Comparison of ENCODE assay signal across 22 cellular contexts in the genomic region with DNA sequence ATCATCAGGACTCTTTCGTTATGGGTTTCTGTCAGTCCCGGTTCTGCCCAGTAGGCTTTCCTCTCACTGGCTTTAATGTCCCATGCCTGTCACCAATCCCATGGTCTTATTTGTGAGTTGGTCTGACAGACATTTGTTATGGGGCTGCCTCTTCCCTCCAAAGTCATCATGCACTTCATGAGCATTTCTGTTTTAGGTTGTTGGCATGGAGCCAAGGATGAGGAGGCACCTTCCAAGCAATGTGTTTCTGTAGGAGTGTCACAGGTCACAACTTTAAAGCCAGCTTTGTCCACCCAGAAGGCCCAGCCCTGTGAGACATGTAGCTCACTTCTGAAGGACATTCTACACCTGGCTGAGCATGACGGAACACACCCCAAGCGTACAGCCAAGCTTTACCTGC. TPM values are rescaled to one million over a fixed set of nuclear protein-coding genes. Genes with fewer than 3 reads are reported as not detected.
A peak's percentile ranks its signal among the peaks of the same experiment; 100 is the strongest.
DNase-seq lines count a peak whose midpoint lies in the region; ATAC-seq, FAIRE-seq and TF ChIP-seq lines count a peak whose summit lies in the region.
"Had no signal": no experiment of that assay in that cellular context is flagged by ENCODE, and none has a peak within 500 bp of the region (broad histone marks: within the 10 kb centered on the region; RNA-seq: fewer than 3 reads in every experiment).

No MANE protein-coding gene starts in this region.

- in situ Hi-C loops in IMR-90 (cut with MboI; ENCODE audit: low sequenced_read_pairs): no loop called here
- in situ Hi-C loops in K562 (cut with MboI): no loop called here

- H2BK15ac ChIP-seq in IMR-90 (ENCODE audit: low read depth, low read length): no peak overlapping the region

- no peak overlapping the region for H3K18ac ChIP-seq in IMR-90 (ENCODE audit: low read depth, low read length)

- no peak for DNase-seq in IMR-90
- DNase-seq in K562 (ENCODE audit: extremely low read depth in 1 of 4, low spot score in 3 of 4): peak in 1 of 4 experiments; percentile 7
- no peak for DNase-seq in A172 (ENCODE audit: low spot score)
- DNase-seq in NCI-H774 (lab: John Stamatoyannopoulos, UW): no peak
- DNase-seq: ACHN; BE2C; C1 segment of cervical spinal cord; CD4-positive, CD25-positive, alpha-beta regulatory T cell; CD8-positive, alpha-beta memory T cell; COR-L47; DMS 273 treated with DMSO at 0.1 percent for 48 hours; DMS53; DND-41; EL; GM23248 had no signal

- no peak overlapping the region for H2BK120ac ChIP-seq in IMR-90 (ENCODE audit: low read depth, low read length)

- peaks cover 13 to 33% of the 10 kb centered on the region in 2 experiments for H3K79me1 ChIP-seq in IMR-90 (ENCODE audit: low read depth in 1 of 2, low read length in 2 of 2)

- no peak overlapping the region for H2BK5ac ChIP-seq in IMR-90 (ENCODE audit: low read depth, low read length, poor library complexity, severe bottlenecking)

- H3K9me1 ChIP-seq in IMR-90 (ENCODE audit: insufficient read depth, low read length): no peaks in the 10 kb centered on the region
- H3K9me1 ChIP-seq in K562 (ENCODE audit: control insufficient read depth, insufficient read depth, low read length): no peaks in the 10 kb centered on the region

- no peak for FAIRE-seq in K562 (lab: Jason Lieb, UNC)
- FAIRE-seq: A204.1, GM12878, GM19239 had no signal

- no peak overlapping the region for H3K4me2 ChIP-seq in IMR-90 (ENCODE audit: low read depth, low read length)
- no peak overlapping the region for H3K4me2 ChIP-seq in K562 (ENCODE audit: insufficient read depth, low read length)

- H3K9me3 ChIP-seq in IMR-90 (ENCODE audit: control insufficient read depth, insufficient read depth, low read length) (peaks cover 18% of the 10 kb centered on the region), K562 (replicated peaks; ENCODE audit: control insufficient read depth, insufficient read depth, low read depth, low read length) (peaks cover 18% of the 10 kb centered on the region), mucosa of rectum (ENCODE audit: control insufficient read depth in 2 of 2, low read length in 2 of 2) (peaks cover 45 to 52% of the 10 kb centered on the region in 2 donors)

- no peak for TF ChIP-seq CTCF in IMR-90 (conservative IDR thresholded peaks at IDR 0.05; ENCODE audit: low read depth, low read length)
- TF ChIP-seq CTCF in K562 (IDR thresholded peaks at IDR 0.05 in 2 of 3, conservative IDR thresholded peaks at IDR 0.05 in 1 of 3; ENCODE audit: insufficient read depth in 2 of 3, low read depth in 1 of 3, low read length in 3 of 3): no peak

- POLR2A ChIA-PET in IMR-90 (lab: Charles Lee; ENCODE audit: unreplicated experiment): no interaction called here
- POLR2A ChIA-PET in K562 (lab: Yijun Ruan, JAX): no interaction called here

- no CpG with 5 or more reads among the region's 4 CpGs for WGBS in IMR-90 (ENCODE audit: extremely low coverage in 2 of 2, insufficient read length in 1 of 2), 2 experiments
- WGBS in K562 (ENCODE audit: insufficient coverage, low coverage, missing lambda C conversion rate): 94% methylated on average over 2 of the region's 4 CpGs

- no peak overlapping the region for H3K4me3 ChIP-seq in IMR-90 (ENCODE audit: insufficient read depth, low read depth, low read length)
- H3K4me3 ChIP-seq in K562: no peak overlapping the region
- peak overlapping the region; percentile 10 to 27 for H3K4me3 ChIP-seq in mucosa of rectum (ENCODE audit: low read length in 2 of 2)
- H3K4me3 ChIP-seq: GM12878, GM23248, HAP-1 had no signal

- peaks cover 42% of the 10 kb centered on the region for H3K36me3 ChIP-seq in IMR-90 (ENCODE audit: control insufficient read depth, insufficient read depth, low read length)
- peaks cover 33% of the 10 kb centered on the region for H3K36me3 ChIP-seq in K562 (ENCODE audit: control insufficient read depth, insufficient read depth, low read length)
- H3K36me3 ChIP-seq in mucosa of rectum (ENCODE audit: control insufficient read depth in 2 of 2, insufficient read depth in 2 of 2, low read length in 2 of 2): peaks cover 46 to 60% of the 10 kb centered on the region in 2 donors

- no peaks in the 10 kb centered on the region for H4K20me1 ChIP-seq in IMR-90 (ENCODE audit: insufficient read depth, low read length)
- no peaks in the 10 kb centered on the region for H4K20me1 ChIP-seq in K562 (replicated peaks; ENCODE audit: control insufficient read depth, insufficient read depth, low read length)

- ATAC-seq in IMR-90 (ENCODE audit: low read depth): no peak
- ATAC-seq in K562: no peak
- no peak for ATAC-seq in GM19324 (IDR thresholded peaks at IDR 0.05; ENCODE audit: low FRiP score, unreplicated experiment)
- ATAC-seq: GM12878 had no signal

- H3K27me3 ChIP-seq in IMR-90 (ENCODE audit: control insufficient read depth, insufficient read depth, low read length) (no peaks in the 10 kb centered on the region), K562 (ENCODE audit: control insufficient read depth in 2 of 2, insufficient read depth in 2 of 2, low read length in 2 of 2) (no peaks in the 10 kb centered on the region), mucosa of rectum (ENCODE audit: control insufficient read depth in 2 of 2, insufficient read depth in 2 of 2, low read length in 2 of 2) (no peaks in the 10 kb centered on the region)
- H3K27me3 ChIP-seq: BE2C had no signal

- no TSS peak for BruUV-seq in IMR-90 (replicated peaks; lab: Mats Ljungman, UMichigan)
- no TSS peak for BruUV-seq in K562 (replicated peaks; lab: Mats Ljungman, UMichigan)

- no peak overlapping the region for H3K27ac ChIP-seq in IMR-90 (ENCODE audit: insufficient read depth, low read length)
- no peak overlapping the region for H3K27ac ChIP-seq in K562 (ENCODE audit: extremely low read depth, low read depth, low read length)
- no peak overlapping the region for H3K27ac ChIP-seq in mucosa of rectum (ENCODE audit: low read depth in 2 of 2, low read length in 2 of 2)
- H3K27ac ChIP-seq: GM23248 had no signal

- TF ChIP-seq RAD21 in IMR-90 (IDR thresholded peaks at IDR 0.05; ENCODE audit: low read length): no peak
- TF ChIP-seq RAD21 in K562 (CRISPR knock-in tag; conservative IDR thresholded peaks at IDR 0.05 in 1 of 2, IDR thresholded peaks at IDR 0.05 in 1 of 2): no peak

- H2BK20ac ChIP-seq in IMR-90 (ENCODE audit: low read depth, low read length): no peak overlapping the region

- H2AK5ac ChIP-seq in IMR-90 (ENCODE audit: low read depth, low read length): no peak overlapping the region

- no peak overlapping the region for H4K8ac ChIP-seq in IMR-90 (ENCODE audit: low read depth in 2 of 2, low read length in 2 of 2)

- no peaks in the 10 kb centered on the region for H3K4me1 ChIP-seq in IMR-90 (ENCODE audit: control insufficient read depth, insufficient read depth, low read length)
- no peaks in the 10 kb centered on the region for H3K4me1 ChIP-seq in K562 (replicated peaks in 1 of 2; ENCODE audit: control insufficient read depth in 2 of 2, insufficient read depth in 2 of 2, low read length in 2 of 2)
- H3K4me1 ChIP-seq in mucosa of rectum (ENCODE audit: control insufficient read depth in 2 of 2, insufficient read depth in 2 of 2, low read length in 2 of 2): no peaks in the 10 kb centered on the region
- H3K4me1 ChIP-seq: BE2C, HAP-1 had no signal

- H2AK9ac ChIP-seq in IMR-90 (replicated peaks; ENCODE audit: low read depth, low read length, poor library complexity): no peak overlapping the region

- H4K91ac ChIP-seq in IMR-90 (ENCODE audit: insufficient read depth, low read depth, low read length): no peak overlapping the region

- H3K4ac ChIP-seq in IMR-90 (ENCODE audit: low read depth, low read length): no peak overlapping the region

- H3K9ac ChIP-seq in IMR-90 (ENCODE audit: low read depth, low read length) (no peak overlapping the region), K562 (ENCODE audit: insufficient read depth in 1 of 2, low read depth in 2 of 2, low read length in 2 of 2) (no peak overlapping the region), mucosa of rectum (ENCODE audit: low read depth in 1 of 2, low read length in 2 of 2) (no peak overlapping the region)
- H3K9ac ChIP-seq: GM23248 had no signal

- dilution Hi-C loops in IMR-90 (cut with HindIII; ENCODE audit: low sequenced_read_pairs, unreplicated experiment): no loop called here

- H3K14ac ChIP-seq in IMR-90 (replicated peaks; ENCODE audit: low read depth, low read length): no peak overlapping the region

- intact Hi-C loops in IMR-90 (cut with micrococcal nuclease): no loop called here
- intact Hi-C loops in K562 (cut with micrococcal nuclease): no loop called here

- H3K79me2 ChIP-seq in K562 (ENCODE audit: control insufficient read depth, insufficient read depth, low read length): no peaks in the 10 kb centered on the region

- H3K56ac ChIP-seq in IMR-90 (ENCODE audit: extremely low read depth, insufficient read depth, low read length): no peak overlapping the region

- no peak for TF ChIP-seq EP300 in K562 (IDR thresholded peaks at IDR 0.05; ENCODE audit: low read length)

- H4K5ac ChIP-seq in IMR-90 (ENCODE audit: low read depth, low read length): no peak overlapping the region

- peak overlapping the region; percentile 58 for H2AFZ ChIP-seq in IMR-90 (replicated peaks; ENCODE audit: low read length, poor library complexity)
- no peak overlapping the region for H2AFZ ChIP-seq in K562 (ENCODE audit: low read depth, low read length)
- H2AFZ ChIP-seq: GM23248 had no signal

- no peak overlapping the region for H3K23ac ChIP-seq in IMR-90 (ENCODE audit: low read depth, low read length)

- TF ChIP-seq POLR2A in IMR-90 (IDR thresholded peaks at IDR 0.05; ENCODE audit: low read depth, low read length) (no peak), K562 (conservative IDR thresholded peaks at IDR 0.05) (no peak)

- CTCF ChIA-PET in IMR-90 (lab: Yijun Ruan, JAX): no interaction called here
- CTCF ChIA-PET in K562 (lab: Yijun Ruan, JAX; ENCODE audit: low intra/inter-chr PET ratio): no interaction called here

RNA-seq across cellular contexts. Expression of gene ZNF17, which starts 8.5 kb away (rescaled TPM):
- 11.7 and 17.4 TPM in 2 replicates for total RNA-seq in IMR-90 (2012; rRNA removed)
- polyA plus RNA-seq in IMR-90 (2012; rRNA removed): 3.6 and 4.3 TPM in 2 replicates
- 6.5 and 8.0 TPM in 2 replicates for polyA plus RNA-seq in IMR-90 (2012; cell fraction: cytosol; rRNA removed)
- polyA plus RNA-seq in IMR-90 (2012; cell fraction: nucleus; rRNA removed; ENCODE audit: low replicate concordance): 5.1 and 9.3 TPM in 2 replicates
- total RNA-seq in K562 (2011; cell fraction: chromatin; rRNA removed; ENCODE audit: low replicate concordance): 28.0 and 43.1 TPM in 2 replicates
- total RNA-seq in K562 (2011; cell fraction: nucleolus; rRNA removed): 27.4 and 42.0 TPM in 2 replicates
- 33.1 and 35.2 TPM in 2 replicates for total RNA-seq in K562 (2011; cell fraction: nucleoplasm; rRNA removed)
- total RNA-seq in K562 (2014; rRNA removed): 7.7 and 8.0 TPM in 2 replicates
- 8.6 and 8.9 TPM in 2 replicates for total RNA-seq in K562 (2014; rRNA removed; fragmentation: Illumina TruSeq; extraction: Trizol)
- total RNA-seq in K562 (2015; rRNA removed; fragmentation: Illumina TruSeq; extraction: Trizol): 6.5 and 6.9 TPM in 2 replicates
- 8.3 and 8.6 TPM in 2 replicates for total RNA-seq in K562 (2021)
- 6.9 and 7.3 TPM in 2 replicates for polyA plus RNA-seq in K562 (2011; rRNA removed)
- 1.8 and 3.0 TPM in 2 replicates for polyA plus RNA-seq in K562 (2011; cell fraction: cytosol; rRNA removed)
- 10.3 and 14.2 TPM in 2 replicates for polyA plus RNA-seq in K562 (2011; cell fraction: nucleus; rRNA removed)
- polyA plus RNA-seq in K562 (2012): 3.0 and 3.4 TPM in 2 replicates
- polyA plus RNA-seq in K562 (2014; fragmentation: Illumina TruSeq; extraction: Trizol): 5.8 and 6.0 TPM in 2 replicates
- 1 to 10 TPM; 5.3 to 6.1 TPM for polyA plus RNA-seq in K562 (2014; fragmentation: Nextera tagmentation; extraction: Ambion mirVana)
- polyA plus RNA-seq in K562 (2014; rRNA removed): 3.1 and 5.8 TPM in 2 replicates
- 16.8 and 21.7 TPM in 2 replicates for polyA minus RNA-seq in K562 (2011; rRNA and poly(A)+ RNA removed)
- polyA minus RNA-seq in K562 (2011; cell fraction: cytosol; rRNA and poly(A)+ RNA removed): 4.3 and 6.3 TPM in 2 replicates
- 22.3 and 38.7 TPM in 2 replicates for polyA minus RNA-seq in K562 (2011; cell fraction: nucleus; rRNA and poly(A)+ RNA removed)
- total RNA-seq in A172 (2014; rRNA removed; shearing (Covaris generic)): 10.0 and 19.1 TPM in 2 replicates

RNA-seq across cellular contexts. Expression of gene ZNF749, which starts 15.7 kb away (rescaled TPM):
- 8.1 and 9.9 TPM in 2 replicates for total RNA-seq in IMR-90 (2012; rRNA removed)
- 7.0 and 7.9 TPM in 2 replicates for polyA plus RNA-seq in IMR-90 (2012; rRNA removed)
- polyA plus RNA-seq in IMR-90 (2012; cell fraction: cytosol; rRNA removed): 8.1 and 17.4 TPM in 2 replicates
- polyA plus RNA-seq in IMR-90 (2012; cell fraction: nucleus; rRNA removed; ENCODE audit: low replicate concordance): 3.1 and 5.9 TPM in 2 replicates
- 35.8 and 47.2 TPM in 2 replicates for total RNA-seq in K562 (2011; cell fraction: chromatin; rRNA removed; ENCODE audit: low replicate concordance)
- 32.0 and 34.6 TPM in 2 replicates for total RNA-seq in K562 (2011; cell fraction: nucleolus; rRNA removed)
- 40.3 and 59.6 TPM in 2 replicates for total RNA-seq in K562 (2011; cell fraction: nucleoplasm; rRNA removed)
- total RNA-seq in K562 (2014; rRNA removed): 13.7 and 20.1 TPM in 2 replicates
- 14.8 and 15.6 TPM in 2 replicates for total RNA-seq in K562 (2014; rRNA removed; fragmentation: Illumina TruSeq; extraction: Trizol)
- 13.8 and 15.0 TPM in 2 replicates for total RNA-seq in K562 (2015; rRNA removed; fragmentation: Illumina TruSeq; extraction: Trizol)
- 16.3 and 19.2 TPM in 2 replicates for total RNA-seq in K562 (2021)
- 28.8 and 33.2 TPM in 2 replicates for polyA plus RNA-seq in K562 (2011; rRNA removed)
- 17.3 and 25.2 TPM in 2 replicates for polyA plus RNA-seq in K562 (2011; cell fraction: cytosol; rRNA removed)
- polyA plus RNA-seq in K562 (2011; cell fraction: nucleus; rRNA removed): 17.6 and 22.5 TPM in 2 replicates
- polyA plus RNA-seq in K562 (2012): 9.6 and 16.0 TPM in 2 replicates
- 13.7 and 17.5 TPM in 2 replicates for polyA plus RNA-seq in K562 (2014; fragmentation: Illumina TruSeq; extraction: Trizol)
- 1 to 10 TPM; 5.3 to 7.8 TPM for polyA plus RNA-seq in K562 (2014; fragmentation: Nextera tagmentation; extraction: Ambion mirVana)
- polyA plus RNA-seq in K562 (2014; rRNA removed): 19.4 and 24.2 TPM in 2 replicates
- polyA minus RNA-seq in K562 (2011; rRNA and poly(A)+ RNA removed): 21.5 and 27.8 TPM in 2 replicates
- polyA minus RNA-seq in K562 (2011; cell fraction: cytosol; rRNA and poly(A)+ RNA removed): 11.6 and 13.2 TPM in 2 replicates
- 11.6 and 17.9 TPM in 2 replicates for polyA minus RNA-seq in K562 (2011; cell fraction: nucleus; rRNA and poly(A)+ RNA removed)
- 15.1 and 24.4 TPM in 2 replicates for total RNA-seq in A172 (2014; rRNA removed; shearing (Covaris generic))

RNA-seq across cellular contexts. Expression of gene ZNF548, which starts 29.8 kb away (rescaled TPM):
- total RNA-seq in IMR-90 (2012; rRNA removed) (23.9 and 24.2 TPM in 2 replicates), K562 (2014; rRNA removed) (4.0 and 5.0 TPM in 2 replicates), K562 (2014; rRNA removed; fragmentation: Illumina TruSeq; extraction: Trizol) (5.4 and 6.0 TPM in 2 replicates), K562 (2015; rRNA removed; fragmentation: Illumina TruSeq; extraction: Trizol) (4.6 and 5.8 TPM in 2 replicates), K562 (2021) (3.8 and 4.5 TPM in 2 replicates)
- polyA plus RNA-seq in IMR-90 (2012; rRNA removed) (6.9 and 7.5 TPM in 2 replicates), K562 (2011; rRNA removed) (6.2 and 8.7 TPM in 2 replicates), K562 (2014; fragmentation: Illumina TruSeq; extraction: Trizol) (3.0 and 3.6 TPM in 2 replicates), K562 (2014; fragmentation: Nextera tagmentation; extraction: Ambion mirVana) (1 to 10 TPM; 1.5 to 2.7 TPM), K562 (2014; rRNA removed) (3.2 and 5.0 TPM in 2 replicates)
- polyA plus RNA-seq in IMR-90 (2012; cell fraction: cytosol; rRNA removed): 6.4 and 11.3 TPM in 2 replicates
- 14.0 and 23.8 TPM in 2 replicates for polyA plus RNA-seq in IMR-90 (2012; cell fraction: nucleus; rRNA removed; ENCODE audit: low replicate concordance)
- total RNA-seq in K562 (2011; cell fraction: chromatin; rRNA removed; ENCODE audit: low replicate concordance): 18.0 and 22.2 TPM in 2 replicates
- total RNA-seq in K562 (2011; cell fraction: nucleolus; rRNA removed): 12.4 and 12.5 TPM in 2 replicates
- 15.3 and 21.1 TPM in 2 replicates for total RNA-seq in K562 (2011; cell fraction: nucleoplasm; rRNA removed)
- 5.3 TPM in 2 replicates for polyA plus RNA-seq in K562 (2011; cell fraction: cytosol; rRNA removed)
- polyA plus RNA-seq in K562 (2011; cell fraction: nucleus; rRNA removed): 8.8 and 12.6 TPM in 2 replicates
- 3.4 and 5.0 TPM in 2 replicates for polyA plus RNA-seq in K562 (2012)
- 11.9 and 13.2 TPM in 2 replicates for polyA minus RNA-seq in K562 (2011; rRNA and poly(A)+ RNA removed)
- 2.9 and 3.1 TPM in 2 replicates for polyA minus RNA-seq in K562 (2011; cell fraction: cytosol; rRNA and poly(A)+ RNA removed)
- polyA minus RNA-seq in K562 (2011; cell fraction: nucleus; rRNA and poly(A)+ RNA removed): 7.1 and 10.1 TPM in 2 replicates
- 22.2 and 30.7 TPM in 2 replicates for total RNA-seq in A172 (2014; rRNA removed; shearing (Covaris generic))

RNA-seq across cellular contexts. Expression of gene VN1R1, which starts 37.5 kb away (rescaled TPM):
- total RNA-seq in IMR-90 (2012; rRNA removed): 0.36 and 0.56 TPM in 2 replicates
- polyA plus RNA-seq in IMR-90 (2012; rRNA removed): 0.14 and 0.32 TPM in 2 replicates
- polyA plus RNA-seq in IMR-90 (2012; cell fraction: cytosol; rRNA removed): 0.03 and 0.12 TPM in 2 replicates
- polyA plus RNA-seq in IMR-90 (2012; cell fraction: nucleus; rRNA removed; ENCODE audit: low replicate concordance): 0.18 and 0.79 TPM in 2 replicates
- total RNA-seq in K562 (2011; cell fraction: chromatin; rRNA removed; ENCODE audit: low replicate concordance): 0.23 and 0.35 TPM in 2 replicates
- 0.13 and 0.33 TPM in 2 replicates for total RNA-seq in K562 (2011; cell fraction: nucleolus; rRNA removed)
- total RNA-seq in K562 (2011; cell fraction: nucleoplasm; rRNA removed): 0.46 and 0.51 TPM in 2 replicates
- total RNA-seq in K562 (2014; rRNA removed): 0.14 TPM in 1 of 2 replicates, not detected in the other
- total RNA-seq in K562 (2014; rRNA removed; fragmentation: Illumina TruSeq; extraction: Trizol): 0.07 TPM in 1 of 2 replicates, not detected in the other
- total RNA-seq in K562 (2015; rRNA removed; fragmentation: Illumina TruSeq; extraction: Trizol): not detected in 2 replicates
- total RNA-seq in K562 (2021): not detected in 2 replicates
- polyA plus RNA-seq in K562 (2011; rRNA removed): 0.10 and 0.11 TPM in 2 replicates
- polyA plus RNA-seq in K562 (2011; cell fraction: cytosol; rRNA removed): 0.03 TPM in 1 of 2 replicates, not detected in the other
- 0.04 and 0.07 TPM in 2 replicates for polyA plus RNA-seq in K562 (2011; cell fraction: nucleus; rRNA removed)
- polyA plus RNA-seq in K562 (2012): 0.05 and 0.21 TPM in 2 replicates
- not detected in 2 replicates for polyA plus RNA-seq in K562 (2014; fragmentation: Illumina TruSeq; extraction: Trizol)
- under 1 TPM; 0.08 to 0.10 TPM for polyA plus RNA-seq in K562 (2014; fragmentation: Nextera tagmentation; extraction: Ambion mirVana)
- polyA plus RNA-seq in K562 (2014; rRNA removed): 0.04 TPM in 1 of 2 replicates, not detected in the other
- polyA minus RNA-seq in K562 (2011; rRNA and poly(A)+ RNA removed): 0.11 TPM in 1 of 2 replicates, not detected in the other
- not detected in 2 replicates for polyA minus RNA-seq in K562 (2011; cell fraction: cytosol; rRNA and poly(A)+ RNA removed)
- not detected in 2 replicates for polyA minus RNA-seq in K562 (2011; cell fraction: nucleus; rRNA and poly(A)+ RNA removed)
- 0.05 and 0.45 TPM in 2 replicates for total RNA-seq in A172 (2014; rRNA removed; shearing (Covaris generic))
- total RNA-seq: G401 had no signal
- polyA plus RNA-seq: CD8-positive, alpha-beta memory T cell had no signal

RNA-seq across cellular contexts. Expression of gene TRAPPC2B, which starts 56.1 kb away (rescaled TPM):
- 14.4 and 20.4 TPM in 2 replicates for total RNA-seq in IMR-90 (2012; rRNA removed)
- polyA plus RNA-seq in IMR-90 (2012; rRNA removed): 11.0 and 14.9 TPM in 2 replicates
- 19.6 and 30.3 TPM in 2 replicates for polyA plus RNA-seq in IMR-90 (2012; cell fraction: cytosol; rRNA removed)
- 7.3 and 10.8 TPM in 2 replicates for polyA plus RNA-seq in IMR-90 (2012; cell fraction: nucleus; rRNA removed; ENCODE audit: low replicate concordance)
- 2.1 and 3.5 TPM in 2 replicates for total RNA-seq in K562 (2011; cell fraction: chromatin; rRNA removed; ENCODE audit: low replicate concordance)
- 2.2 and 3.6 TPM in 2 replicates for total RNA-seq in K562 (2011; cell fraction: nucleolus; rRNA removed)
- 2.6 and 3.2 TPM in 2 replicates for total RNA-seq in K562 (2011; cell fraction: nucleoplasm; rRNA removed)
- total RNA-seq in K562 (2014; rRNA removed): 2.8 and 3.4 TPM in 2 replicates
- 4.4 and 5.4 TPM in 2 replicates for total RNA-seq in K562 (2014; rRNA removed; fragmentation: Illumina TruSeq; extraction: Trizol)
- 3.3 and 3.5 TPM in 2 replicates for total RNA-seq in K562 (2015; rRNA removed; fragmentation: Illumina TruSeq; extraction: Trizol)
- 1.8 and 2.2 TPM in 2 replicates for total RNA-seq in K562 (2021)
- 7.0 and 10.5 TPM in 2 replicates for polyA plus RNA-seq in K562 (2011; rRNA removed)
- polyA plus RNA-seq in K562 (2011; cell fraction: cytosol; rRNA removed): 8.3 and 8.7 TPM in 2 replicates
- polyA plus RNA-seq in K562 (2011; cell fraction: nucleus; rRNA removed): 1.9 and 2.6 TPM in 2 replicates
- polyA plus RNA-seq in K562 (2012): 4.1 and 6.2 TPM in 2 replicates
- 5.0 and 5.2 TPM in 2 replicates for polyA plus RNA-seq in K562 (2014; fragmentation: Illumina TruSeq; extraction: Trizol)
- polyA plus RNA-seq in K562 (2014; fragmentation: Nextera tagmentation; extraction: Ambion mirVana): 10 to 100 TPM; 13.1 to 20.4 TPM
- 4.0 and 4.6 TPM in 2 replicates for polyA plus RNA-seq in K562 (2014; rRNA removed)
- polyA minus RNA-seq in K562 (2011; rRNA and poly(A)+ RNA removed): 1.9 and 2.7 TPM in 2 replicates
- 3.1 TPM in 1 of 2 replicates, not detected in the other for polyA minus RNA-seq in K562 (2011; cell fraction: cytosol; rRNA and poly(A)+ RNA removed)
- 0.94 and 1.3 TPM in 2 replicates for polyA minus RNA-seq in K562 (2011; cell fraction: nucleus; rRNA and poly(A)+ RNA removed)
- total RNA-seq in A172 (2014; rRNA removed; shearing (Covaris generic)): 35.3 and 42.1 TPM in 2 replicates

Comparison
In these comparisons a context has a peak if more than half of its experiments do, and no peak if none do; other contexts are left out.
1. H3K4me3 ChIP-seq: peak in mucosa of rectum (2 of 2); none in IMR-90 (single experiment) and K562 (single experiment).